Comparison of ENCODE assay signal across 8 cellular contexts in genomic region chr9:109880276-109881169, GRCh38.
DNase-seq lines count a peak whose midpoint lies in the region; ATAC-seq, FAIRE-seq and TF ChIP-seq lines count a peak whose summit lies in the region.

No MANE protein-coding gene starts in this region.

- H3K27ac ChIP-seq in small intestine (ENCODE audit: low read depth in 1 of 2, low read length in 1 of 2), result no peak overlapping the region

- peak; percentile 64 for ATAC-seq in GM18498 (IDR thresholded peaks at IDR 0.05; ENCODE audit: unreplicated experiment)
- peak; percentile 82 for ATAC-seq in HG03342 (IDR thresholded peaks at IDR 0.05; ENCODE audit: unreplicated experiment)
- no peak for ATAC-seq in HG02588 (IDR thresholded peaks at IDR 0.05; ENCODE audit: unreplicated experiment)

- no peak overlapping the region for H3K4me3 ChIP-seq in epithelial cell of esophagus (ENCODE audit: low read length)
- no peak overlapping the region for H3K4me3 ChIP-seq in small intestine (ENCODE audit: low read depth in 1 of 2, low read length in 2 of 2)

- WGBS in small intestine, 3 donors, result 68 to 85% (median 79%) methylated on average over 10 of the region's 10 CpGs

- DNase-seq in AG08395 (ENCODE audit: low spot score) (peak; percentile 63), SW480 (ENCODE audit: low spot score) (peak; percentile 26), epithelial cell of esophagus (ENCODE audit: low read depth) (peak; percentile 46), small intestine (peak; percentile 9)
- DNase-seq in activated CD4-positive, CD25-positive, alpha-beta regulatory T cell treated with anti-CD3 and anti-CD28 coated beads, Interleukin-2, amount 50 U/mL, for 72 hours, result no peak

- no peaks in the 10 kb centered on the region for H3K27me3 ChIP-seq in small intestine (ENCODE audit: control insufficient read depth in 2 of 2, insufficient read depth in 2 of 2, low read length in 2 of 2)

- no peaks in the 10 kb centered on the region for H3K4me1 ChIP-seq in small intestine (ENCODE audit: control insufficient read depth in 2 of 2, insufficient read depth in 1 of 2, low read depth in 1 of 2, low read length in 1 of 2)

- H3K36me3 ChIP-seq in small intestine (ENCODE audit: control insufficient read depth in 2 of 2, insufficient read depth in 2 of 2, low read length in 2 of 2), result no peaks in the 10 kb centered on the region

- H3K9me3 ChIP-seq in small intestine (ENCODE audit: control insufficient read depth, low read depth), result no peaks in the 10 kb centered on the region

- no peak for FAIRE-seq in small intestine (lab: Jason Lieb, UNC)

- peak; percentile 80 for TF ChIP-seq CTCF in epithelial cell of esophagus (IDR thresholded peaks at IDR 0.05; ENCODE audit: insufficient read depth, low read depth, low read length, missing control alignments)
